In genomic region chr5:146183403-146183802, GRCh38 we compare ENCODE assay signal across 7 cellular contexts. TPM values are rescaled to one million over a fixed set of nuclear protein-coding genes. Genes with fewer than 3 reads are reported as not detected.
DNase-seq lines count a peak whose midpoint lies in the region; ATAC-seq and TF ChIP-seq lines count a peak whose summit lies in the region.
"Not testable (repeated sequence)": the region's sequence is repeated elsewhere in the genome, so short reads cannot be mapped to it uniquely, and the experiment has no call there.

No MANE protein-coding gene starts in this region.

- H3K4me1 ChIP-seq in PC-3 (ENCODE audit: insufficient read depth, low read length) (peaks cover 31% of the 10 kb centered on the region), heart left ventricle (peaks cover 0 to 24% (median 8%) of the 10 kb centered on the region in 12 donors)
- H3K4me1 ChIP-seq in muscle layer of colon (ENCODE audit: insufficient read depth, low read length) = not testable (repeated sequence)

- TF ChIP-seq CTCF in GM12865 (IDR thresholded peaks at IDR 0.05; ENCODE audit: insufficient read depth, low read depth, low read length, missing control alignments); PC-3 (conservative IDR thresholded peaks at IDR 0.05; ENCODE audit: low read depth, low read length); chondrocyte (IDR thresholded peaks at IDR 0.05); heart left ventricle (IDR thresholded peaks at IDR 0.05): not testable (repeated sequence)

- not testable (repeated sequence) for H3K9ac ChIP-seq in PC-3 (ENCODE audit: low read length); muscle layer of colon (ENCODE audit: low read length)

- H3F3A ChIP-seq in PC-3 (ENCODE audit: low read length, unreplicated experiment) = not testable (repeated sequence)

- not testable (repeated sequence) for H3K9me3 ChIP-seq in PC-3 (ENCODE audit: low read length); heart left ventricle; muscle layer of colon (ENCODE audit: low read length)

- H4K20me1 ChIP-seq in PC-3 (ENCODE audit: low read length) = not testable (repeated sequence)

- H3K27me3 ChIP-seq in PC-3 (ENCODE audit: low read length); heart left ventricle; muscle layer of colon (ENCODE audit: control insufficient read depth in 1 of 2, insufficient read depth in 2 of 2, low read length in 2 of 2): not testable (repeated sequence)

- not testable (repeated sequence) for BruUV-seq in PC-3 (replicated peaks; lab: Mats Ljungman, UMichigan)

- peaks cover 35% of the 10 kb centered on the region for H3K36me3 Mint-ChIP-seq in activated T-cell treated with anti-CD3 and anti-CD28 coated beads, Interleukin-2, amount 50 U/mL, for 24 hours (ENCODE audit: low read depth)
- H3K36me3 Mint-ChIP-seq in chondrocyte (ENCODE audit: low read depth) = not testable (repeated sequence)

- H3K4me3 Mint-ChIP-seq in activated T-cell treated with anti-CD3 and anti-CD28 coated beads, Interleukin-2, amount 50 U/mL, for 24 hours = peak overlapping the region; percentile 99
- H3K4me3 Mint-ChIP-seq in chondrocyte (ENCODE audit: unreplicated experiment) = peak overlapping the region; percentile 97

- peaks cover 39% of the 10 kb centered on the region for H3K79me2 ChIP-seq in PC-3 (ENCODE audit: low read length)

- H3K4me1 Mint-ChIP-seq in activated T-cell treated with anti-CD3 and anti-CD28 coated beads, Interleukin-2, amount 50 U/mL, for 24 hours (ENCODE audit: low read depth) = peaks cover 30% of the 10 kb centered on the region
- peaks cover 25% of the 10 kb centered on the region for H3K4me1 Mint-ChIP-seq in chondrocyte (ENCODE audit: low read depth)

- DNase-seq in GM12865 (ENCODE audit: low read depth); PC-3; activated T-cell treated with anti-CD3 and anti-CD28 coated beads, Interleukin-2, amount 50 U/mL, for 24 hours; chondrocyte (ENCODE audit: low spot score); skeletal muscle cell (ENCODE audit: low read depth): not testable (repeated sequence)
- DNase-seq in heart left ventricle = peak in 1 of 5 donors; percentile 28

- intact Hi-C loops in PC-3 (cut with micrococcal nuclease) (loop anchor here (2.0 to 10.0 kb wide), 4 partner anchors 101 to 1031 kb away; partner anchors contain the start of gene TCERG1), heart left ventricle (cut with DNase I) (loop anchor here in 4 of 10 donors (2.0 to 10.0 kb wide), 3 partner anchors 19 to 244 kb away; partner anchors contain the start of gene RBM27 (in 2 of the 4))

- H2AFZ ChIP-seq in PC-3 (ENCODE audit: low read length) = peak overlapping the region; percentile 92

- not testable (repeated sequence) for H3K36me3 ChIP-seq in PC-3 (ENCODE audit: low read depth, low read length); heart left ventricle; muscle layer of colon (ENCODE audit: insufficient read depth, low read length)

- CTCF ChIA-PET in PC-3 (lab: Charles Lee) = not testable (repeated sequence)

- not testable (repeated sequence) for H3K27ac ChIP-seq in PC-3 (ENCODE audit: low read length)
- H3K27ac ChIP-seq in heart left ventricle (peak overlapping the region in 3 of 12 donors; percentile 78 to 84 (median 81)), muscle layer of colon (ENCODE audit: low read depth, low read length) (peak overlapping the region; percentile 88)

- not testable (repeated sequence) for H3K27me3 Mint-ChIP-seq in activated T-cell treated with anti-CD3 and anti-CD28 coated beads, Interleukin-2, amount 50 U/mL, for 24 hours; chondrocyte (ENCODE audit: low read depth)

- 88 to 95% (median 93%) methylated on average over 21 of the region's 21 CpGs for WGBS in heart left ventricle, 4 donors

- H3K27ac Mint-ChIP-seq in activated T-cell treated with anti-CD3 and anti-CD28 coated beads, Interleukin-2, amount 50 U/mL, for 24 hours = peak overlapping the region; percentile 97
- not testable (repeated sequence) for H3K27ac Mint-ChIP-seq in chondrocyte (ENCODE audit: unreplicated experiment)

- TF ChIP-seq POLR2A in heart left ventricle (IDR thresholded peaks at IDR 0.05) = not testable (repeated sequence)

- not testable (repeated sequence) for ATAC-seq in PC-3, heart left ventricle

- not testable (repeated sequence) for H3K9me2 ChIP-seq in PC-3 (replicated peaks; ENCODE audit: low read length)

- H3K9me3 Mint-ChIP-seq in activated T-cell treated with anti-CD3 and anti-CD28 coated beads, Interleukin-2, amount 50 U/mL, for 24 hours; chondrocyte (ENCODE audit: low read depth): not testable (repeated sequence)

- H3K4me3 ChIP-seq in GM12865 (ENCODE audit: low read depth, low read length) = peak overlapping the region; percentile 79
- peak overlapping the region; percentile 64; the same call in 1 of the 2 replicates for H3K4me3 ChIP-seq in PC-3 (ENCODE audit: low read length)
- peak overlapping the region in 9 of 12 donors; percentile 64 to 78 (median 69) for H3K4me3 ChIP-seq in heart left ventricle
- peak overlapping the region in 1 of 2 donors; percentile 60 for H3K4me3 ChIP-seq in muscle layer of colon (ENCODE audit: low read depth in 1 of 2, low read length in 2 of 2)
- peak overlapping the region; percentile 71 for H3K4me3 ChIP-seq in skeletal muscle cell (ENCODE audit: low read depth, low read length)

- POLR2A ChIA-PET in PC-3 (lab: Charles Lee; ENCODE audit: unreplicated experiment) = not testable (repeated sequence)

- H3K4me2 ChIP-seq in PC-3 (ENCODE audit: low read length) = peak overlapping the region; percentile 82; the same call in 1 of the 2 replicates

RNA-seq across cellular contexts. Expression of gene LARS1, which starts 1.0 kb away (rescaled TPM):
- total RNA-seq in PC-3 (2014; rRNA removed) = 92.0 and 102 TPM in 2 replicates
- 121 to 138 TPM (median 128 TPM) in 3 replicates for total RNA-seq in chondrocyte
- total RNA-seq in heart left ventricle = 10 to 100 TPM; 45.9 to 95.0 (median 84.0) TPM
- 10 to 100 TPM; 19.4 to 61.5 TPM for polyA plus RNA-seq in heart left ventricle

RNA-seq across cellular contexts. Expression of gene RBM27, which starts 20.0 kb away (rescaled TPM):
- total RNA-seq in PC-3 (2014; rRNA removed) (18.8 and 21.4 TPM in 2 replicates), chondrocyte (12.2 to 13.8 TPM (median 13.3 TPM) in 3 replicates), heart left ventricle (10 to 100 TPM in 8 of 9 donors, 1 to 10 TPM in 1; 9.0 to 23.6 (median 12.3) TPM)
- 1 to 10 TPM; 5.9 to 8.4 TPM for polyA plus RNA-seq in heart left ventricle
